11 cellular contexts compared by ENCODE assay signal in genomic region chrX:79854469-79854868, GRCh38.
"Had no signal": no experiment of that assay in that cellular context is flagged by ENCODE, and none has a peak within 500 bp of the region (broad histone marks: within the 10 kb centered on the region; RNA-seq: fewer than 3 reads in every experiment).

No MANE protein-coding gene starts in this region.

- H3K9ac ChIP-seq: GM23248 had no signal

- H3K4me1 ChIP-seq: HAP-1 had no signal

- FAIRE-seq: H1, H54 had no signal

- H3K4me3 Mint-ChIP-seq: GM23338, H9, HFFc6 had no signal

- H3K4me2 ChIP-seq: GM23338 had no signal

- ATAC-seq: GM23338, HCT116 had no signal

- H3K36me3 ChIP-seq: HAP-1 had no signal

- H3K9me3 Mint-ChIP-seq: GM23338, HFFc6 had no signal

- H3K4me1 Mint-ChIP-seq: GM23338, H9 had no signal

- H2AFZ ChIP-seq: GM23248, GM23338 had no signal

- DNase-seq: GM23248, GOT3, H7, H9, HCEC 1CT, HFFc6 had no signal

- H3K9me3 ChIP-seq: HAP-1 had no signal

- H3K27ac ChIP-seq: GM23248 had no signal

- H3K27ac Mint-ChIP-seq: GM23338, H9, HFFc6 had no signal

- H3K4me3 ChIP-seq: GM23248, GM23338, HAP-1 had no signal
